ENCODE assay signal across 1 cellular context in the genomic region with DNA sequence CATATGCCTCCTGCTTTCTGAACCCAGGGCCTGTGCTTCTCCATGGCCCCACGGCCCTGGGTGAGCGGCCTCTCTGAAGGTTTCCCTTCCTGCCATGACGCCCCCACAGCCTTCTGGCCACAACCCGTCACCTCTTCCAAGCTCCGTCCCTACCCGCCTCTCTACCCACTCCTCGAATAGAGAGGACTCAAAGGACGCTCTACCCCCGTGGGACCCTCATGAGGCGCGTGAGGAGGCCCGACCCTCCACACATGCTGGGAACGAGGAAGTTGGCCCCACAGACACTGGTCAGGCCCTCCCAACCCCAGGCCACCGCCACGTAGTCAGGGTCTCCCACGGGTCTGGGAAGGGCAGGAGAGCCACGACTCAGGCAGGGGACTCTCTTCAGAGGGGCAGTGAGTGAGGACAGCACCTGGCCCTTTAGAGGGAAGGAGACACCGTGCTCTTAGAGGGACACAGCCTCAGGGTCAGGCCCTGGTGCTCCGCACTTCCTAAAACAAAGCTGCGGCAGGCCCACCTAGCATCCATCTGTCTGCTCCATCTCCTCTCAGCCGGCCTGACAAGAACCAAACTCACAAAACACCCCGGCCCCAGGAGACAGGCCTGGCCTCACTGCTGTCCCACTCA.
TF ChIP-seq lines count a peak whose summit lies in the region.

No MANE protein-coding gene starts in this region.

TF ChIP-seq in H1, 55 proteins besides CTCF, POLR2A, EP300 and RAD21:
- TF ChIP-seq TEAD4 (IDR thresholded peaks at IDR 0.05; ENCODE audit: low read depth, low read length), result no peak
- TF ChIP-seq JUND (IDR thresholded peaks at IDR 0.05; ENCODE audit: low read length), result no peak
- TF ChIP-seq, protein P1, sequence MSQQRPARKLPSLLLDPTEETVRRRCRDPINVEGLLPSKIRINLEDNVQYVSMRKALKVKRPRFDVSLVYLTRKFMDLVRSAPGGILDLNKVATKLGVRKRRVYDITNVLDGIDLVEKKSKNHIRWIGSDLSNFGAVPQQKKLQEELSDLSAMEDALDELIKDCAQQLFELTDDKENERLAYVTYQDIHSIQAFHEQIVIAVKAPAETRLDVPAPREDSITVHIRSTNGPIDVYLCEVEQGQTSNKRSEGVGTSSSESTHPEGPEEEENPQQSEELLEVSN (IDR thresholded peaks at IDR 0.05), result no peak
- no peak for TF ChIP-seq EZH2 (IDR thresholded peaks at IDR 0.05; ENCODE audit: low read depth, low read length, severe bottlenecking)
- no peak for TF ChIP-seq SP2 (IDR thresholded peaks at IDR 0.05; ENCODE audit: low read length)
- TF ChIP-seq SRF (IDR thresholded peaks at IDR 0.05; ENCODE audit: low read depth, low read length), result no peak
- no peak for TF ChIP-seq SIRT6 (IDR thresholded peaks at IDR 0.05; ENCODE audit: low read length)
- no peak for TF ChIP-seq SP1 (IDR thresholded peaks at IDR 0.05; ENCODE audit: low read depth, low read length)
- TF ChIP-seq SIN3A (conservative IDR thresholded peaks at IDR 0.05 in 1 of 2, IDR thresholded peaks at IDR 0.05 in 1 of 2; ENCODE audit: low read depth in 1 of 2, low read length in 2 of 2), result no peak
- TF ChIP-seq, protein P2, sequence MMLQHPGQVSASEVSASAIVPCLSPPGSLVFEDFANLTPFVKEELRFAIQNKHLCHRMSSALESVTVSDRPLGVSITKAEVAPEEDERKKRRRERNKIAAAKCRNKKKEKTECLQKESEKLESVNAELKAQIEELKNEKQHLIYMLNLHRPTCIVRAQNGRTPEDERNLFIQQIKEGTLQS (IDR thresholded peaks at IDR 0.05; ENCODE audit: insufficient read depth, low read depth, low read length), result no peak
- no peak for TF ChIP-seq FOSL1 (IDR thresholded peaks at IDR 0.05; ENCODE audit: insufficient read depth, low read depth, low read length)
- no peak for TF ChIP-seq ASH2L (IDR thresholded peaks at IDR 0.05; ENCODE audit: low read length)
- no peak for TF ChIP-seq CBX5 (IDR thresholded peaks at IDR 0.05; ENCODE audit: low read depth, low read length)
